ENCODE assay signal across 15 cellular contexts in genomic region chr5:178234121-178234752, GRCh38. TPM values are rescaled to one million over a fixed set of nuclear protein-coding genes. Genes with fewer than 3 reads are reported as not detected.
DNase-seq lines count a peak whose midpoint lies in the region; ATAC-seq and TF ChIP-seq lines count a peak whose summit lies in the region.
"Had no signal": no experiment of that assay in that cellular context is flagged by ENCODE, and none has a peak within 500 bp of the region (broad histone marks: within the 10 kb centered on the region; RNA-seq: fewer than 3 reads in every experiment).

No MANE protein-coding gene starts in this region.

- peak overlapping the region; percentile 52 for H3K4me3 Mint-ChIP-seq in activated naive CD4-positive, alpha-beta T cell treated with anti-CD3 and anti-CD28 coated beads, Interleukin-2, amount 50 U/mL, for 24 hours
- peak overlapping the region in 4 of 5 experiments; percentile 50 to 85 (median 72) for H3K4me3 Mint-ChIP-seq in brain

- H3K9me2 ChIP-seq in HCT116 (ENCODE audit: insufficient read depth) (no peaks in the 10 kb centered on the region), hepatocyte (replicated peaks; ENCODE audit: insufficient read depth) (no peaks in the 10 kb centered on the region)

- no peak for TF ChIP-seq EP300 in suprapubic skin (IDR thresholded peaks at IDR 0.05)

- no peaks in the 10 kb centered on the region for H3K9me3 ChIP-seq in HCT116 (ENCODE audit: control insufficient read depth in 1 of 2, insufficient read depth in 1 of 2, low read depth in 1 of 2, low read length in 2 of 2)
- H3K9me3 ChIP-seq in neutrophil, result no peaks in the 10 kb centered on the region
- no peaks in the 10 kb centered on the region for H3K9me3 ChIP-seq in suprapubic skin
- no peaks in the 10 kb centered on the region for H3K9me3 ChIP-seq in hepatocyte (ENCODE audit: low read depth)
- H3K9me3 ChIP-seq: left lung, tibial nerve had no signal

- POLR2A ChIA-PET in HCT116 (lab: Charles Lee), result no interaction called here

- H3K4me2 ChIP-seq in HCT116 (ENCODE audit: low read length) (peak overlapping the region; percentile 56), hepatocyte (no peak overlapping the region)

- 0 out of 2 replicates have a peak overlapping the region, but pooled peaks have one; percentile 21 for H3K9ac ChIP-seq in HCT116 (ENCODE audit: low read length)

- ATAC-seq in HCT116, result no peak
- no peak for ATAC-seq in GM18517 (IDR thresholded peaks at IDR 0.05; ENCODE audit: unreplicated experiment)
- ATAC-seq: stimulated activated effector memory CD8-positive, alpha-beta T cell treated with anti-CD3 and anti-CD28 coated beads, Interleukin-12 subunit alpha, Interleukin-12 subunit beta, amount 100 ng/mL, for 72 hours had no signal

- H3K4me1 Mint-ChIP-seq in activated naive CD4-positive, alpha-beta T cell treated with anti-CD3 and anti-CD28 coated beads, Interleukin-2, amount 50 U/mL, for 24 hours, result peaks cover 48% of the 10 kb centered on the region
- peaks cover 49% of the 10 kb centered on the region for H3K4me1 Mint-ChIP-seq in brain

- H3K4me1 ChIP-seq in HCT116 (ENCODE audit: control insufficient read depth in 1 of 2, insufficient read depth in 2 of 2, low read length in 2 of 2) (peaks cover 13 to 31% of the 10 kb centered on the region in 2 experiments), neutrophil (ENCODE audit: control insufficient read depth in 1 of 2, insufficient read depth in 1 of 2, low read depth in 1 of 2, low read length in 1 of 2) (peaks cover 67 to 77% of the 10 kb centered on the region in 2 experiments), suprapubic skin (peaks cover 72% of the 10 kb centered on the region), hepatocyte (ENCODE audit: insufficient read depth) (peaks cover 21% of the 10 kb centered on the region)

- H3K27ac Mint-ChIP-seq in activated naive CD4-positive, alpha-beta T cell treated with anti-CD3 and anti-CD28 coated beads, Interleukin-2, amount 50 U/mL, for 24 hours, result no peak overlapping the region
- peak overlapping the region in 2 of 5 experiments; percentile 87 to 93 for H3K27ac Mint-ChIP-seq in brain

- RAD21 ChIA-PET in HCT116 (lab: Charles Lee; ENCODE audit: low non-redundant PET in 1 of 2, low total read pairs in 2 of 2, uncharacterized antibody in 2 of 2, unreplicated experiment in 2 of 2), result no interaction called here

- H4K20me1 ChIP-seq in HCT116 (ENCODE audit: insufficient read depth) (no peaks in the 10 kb centered on the region), hepatocyte (ENCODE audit: insufficient read depth, poor library complexity, severe bottlenecking) (peaks cover 15% of the 10 kb centered on the region)

- no TSS peak for BruUV-seq in HCT116 (replicated peaks; lab: Mats Ljungman, UMichigan)

- no peak for TF ChIP-seq POLR2A in HCT116 (IDR thresholded peaks at IDR 0.05; ENCODE audit: borderline replicate concordance, extremely low read depth, insufficient read depth, insufficient read length)
- no peak for TF ChIP-seq POLR2A in suprapubic skin (IDR thresholded peaks at IDR 0.05)

- H3K27me3 Mint-ChIP-seq in activated naive CD4-positive, alpha-beta T cell treated with anti-CD3 and anti-CD28 coated beads, Interleukin-2, amount 50 U/mL, for 24 hours, result no peaks in the 10 kb centered on the region
- peaks cover 3% of the 10 kb centered on the region for H3K27me3 Mint-ChIP-seq in brain

- H3K27me3 ChIP-seq in HCT116 (ENCODE audit: insufficient read depth, low read length) (no peaks in the 10 kb centered on the region), neutrophil (no peaks in the 10 kb centered on the region), suprapubic skin (no peaks in the 10 kb centered on the region), hepatocyte (no peaks in the 10 kb centered on the region)
- H3K27me3 ChIP-seq: left lung, tibial nerve had no signal

- H3K27ac ChIP-seq in HCT116 (ENCODE audit: low read depth, low read length), result no peak overlapping the region; the same call in 1 of the 2 replicates
- peak overlapping the region; percentile 24 for H3K27ac ChIP-seq in neutrophil
- H3K27ac ChIP-seq in suprapubic skin, result no peak overlapping the region
- H3K27ac ChIP-seq in hepatocyte, result no peak overlapping the region

- TF ChIP-seq CTCF in HCT116 (IDR thresholded peaks at IDR 0.05 in 2 of 3, conservative IDR thresholded peaks at IDR 0.05 in 1 of 3; ENCODE audit: borderline replicate concordance in 1 of 3, insufficient read depth in 1 of 3, low read depth in 2 of 3, low read length in 2 of 3) (0 out of 6 replicates have a peak, but pooled peaks of 1 of the 3 experiments have one; percentile 2), brain (conservative IDR thresholded peaks at IDR 0.05) (no peak), neutrophil (IDR thresholded peaks at IDR 0.05) (no peak), suprapubic skin (IDR thresholded peaks at IDR 0.05) (no peak), hepatocyte (IDR thresholded peaks at IDR 0.05; ENCODE audit: poor library complexity) (no peak)

- TF ChIP-seq RAD21 in HCT116 (IDR thresholded peaks at IDR 0.05; ENCODE audit: low read depth), result no peak

- H3K79me2 ChIP-seq in HCT116 (ENCODE audit: insufficient read depth, low read length) (peaks cover 28% of the 10 kb centered on the region), hepatocyte (peaks cover 30% of the 10 kb centered on the region)

- CTCF ChIA-PET in HCT116 (lab: Charles Lee), result interaction anchor here (0.5 to 1.5 kb wide), 10 partner anchors 12 to 226 kb away, joined by 3 to 13 read pairs (median 4); partner anchors contain the start of gene HNRNPAB

- no peak for DNase-seq in activated naive CD4-positive, alpha-beta T cell treated with Interleukin-2 at 50 U/mL for 16 hours
- DNase-seq in HCT116 (ENCODE audit: low read depth, low spot score) (no peak), suprapubic skin (ENCODE audit: low spot score in 2 of 2) (no peak), hepatocyte (ENCODE audit: low spot score) (no peak)
- DNase-seq: cortex of kidney, NCI-H2081 treated with DMSO at 0.1 percent for 48 hours, NCI-H526 treated with DMSO at 0.1 percent for 48 hours had no signal

- no peaks in the 10 kb centered on the region for H3K9me3 Mint-ChIP-seq in activated naive CD4-positive, alpha-beta T cell treated with anti-CD3 and anti-CD28 coated beads, Interleukin-2, amount 50 U/mL, for 24 hours
- no peaks in the 10 kb centered on the region for H3K9me3 Mint-ChIP-seq in brain
- H3K9me3 Mint-ChIP-seq: stimulated activated effector memory CD8-positive, alpha-beta T cell treated with anti-CD3 and anti-CD28 coated beads, Interleukin-12 subunit alpha, Interleukin-12 subunit beta, amount 100 ng/mL, for 72 hours had no signal

- no peak overlapping the region for H3K4me3 ChIP-seq in HCT116 (replicated peaks in 1 of 2; ENCODE audit: low read depth in 1 of 2, low read length in 2 of 2)
- no peak overlapping the region for H3K4me3 ChIP-seq in neutrophil (ENCODE audit: low read depth in 1 of 2, low read length in 1 of 2)
- no peak overlapping the region for H3K4me3 ChIP-seq in suprapubic skin
- H3K4me3 ChIP-seq in hepatocyte, result no peak overlapping the region
- H3K4me3 ChIP-seq: left lung, tibial nerve had no signal

- H3K36me3 ChIP-seq in HCT116 (ENCODE audit: control insufficient read depth in 1 of 2, insufficient read depth in 2 of 2, low read length in 2 of 2), result peaks cover 3 to 20% of the 10 kb centered on the region in 2 experiments; a peak in 1 of 4 replicates
- H3K36me3 ChIP-seq in neutrophil, result peaks cover 8% of the 10 kb centered on the region
- H3K36me3 ChIP-seq in suprapubic skin, result peaks cover 10% of the 10 kb centered on the region
- peaks cover 3% of the 10 kb centered on the region for H3K36me3 ChIP-seq in hepatocyte (replicated peaks; ENCODE audit: insufficient read depth, low read depth)

- peaks cover 11% of the 10 kb centered on the region for H3K36me3 Mint-ChIP-seq in activated naive CD4-positive, alpha-beta T cell treated with anti-CD3 and anti-CD28 coated beads, Interleukin-2, amount 50 U/mL, for 24 hours
- peaks cover 12% of the 10 kb centered on the region for H3K36me3 Mint-ChIP-seq in brain

- 88% methylated on average over 5 of the region's 7 CpGs for WGBS in suprapubic skin
- WGBS in hepatocyte (ENCODE audit: low lambda C conversion rate, missing lambda C conversion rate), result 95% methylated on average over 7 of the region's 7 CpGs

- intact Hi-C loops in HCT116 (cut with micrococcal nuclease), result no loop called here

- peak overlapping the region; percentile 84 for H2AFZ ChIP-seq in HCT116 (ENCODE audit: low read depth, low read length, poor library complexity, severe bottlenecking)
- H2AFZ ChIP-seq in hepatocyte, result no peak overlapping the region

TF ChIP-seq in HCT116, 20 proteins besides CTCF, POLR2A, EP300 and RAD21 (continues in another document):
- TF ChIP-seq ZBTB33 (IDR thresholded peaks at IDR 0.05; ENCODE audit: extremely low read depth, insufficient replicate concordance, low read length) (no peak), SP1 (IDR thresholded peaks at IDR 0.05; ENCODE audit: low read depth) (no peak)

RNA-seq across cellular contexts. Expression of gene PHYKPL, which starts 1.6 kb away (rescaled TPM):
- 57.8 TPM for total RNA-seq in HCT116 (2021; ENCODE audit: unreplicated experiment)
- polyA plus RNA-seq in HCT116 (2012), result 40.9 and 42.3 TPM in 2 replicates
- 8.0 TPM for polyA plus RNA-seq in brain (ENCODE audit: insufficient read depth, low read depth, low replicate concordance)
- 10 to 100 TPM; 27.1 to 50.5 (median 35.7) TPM for total RNA-seq in suprapubic skin
- total RNA-seq in hepatocyte, result 35.4 and 40.3 TPM in 2 replicates
- polyA plus RNA-seq in hepatocyte, result 60.0 and 82.2 TPM in 2 replicates

RNA-seq across cellular contexts. Expression of gene HNRNPAB, which starts 29.9 kb away (rescaled TPM):
- total RNA-seq in HCT116 (2021; ENCODE audit: unreplicated experiment) (273 TPM), suprapubic skin (100 to 1,000 TPM in 1 of 4 donors, 10 to 100 TPM in 3; 57.0 to 113 (median 83.1) TPM), hepatocyte (83.2 and 85.2 TPM in 2 replicates)
- polyA plus RNA-seq in HCT116 (2012), result 95.5 and 118 TPM in 2 replicates
- polyA plus RNA-seq in brain (ENCODE audit: insufficient read depth, low read depth, low replicate concordance) (221 TPM), hepatocyte (169 and 175 TPM in 2 replicates)

RNA-seq across cellular contexts. Expression of gene GMCL2, which starts 47.1 kb away (rescaled TPM):
- total RNA-seq in HCT116 (2021; ENCODE audit: unreplicated experiment), result not detected
- polyA plus RNA-seq in HCT116 (2012), result not detected in 2 replicates
- not detected for polyA plus RNA-seq in brain (ENCODE audit: insufficient read depth, low read depth, low replicate concordance)
- under 1 TPM in 1 of 4 donors, not detected in 3; 0.49 TPM for total RNA-seq in suprapubic skin
- not detected in 2 replicates for total RNA-seq in hepatocyte
- not detected in 2 replicates for polyA plus RNA-seq in hepatocyte
- total RNA-seq: endothelial cell of umbilical vein, left lung, tibial nerve had no signal
- polyA plus RNA-seq: endothelial cell of umbilical vein had no signal
